In the genomic region with DNA sequence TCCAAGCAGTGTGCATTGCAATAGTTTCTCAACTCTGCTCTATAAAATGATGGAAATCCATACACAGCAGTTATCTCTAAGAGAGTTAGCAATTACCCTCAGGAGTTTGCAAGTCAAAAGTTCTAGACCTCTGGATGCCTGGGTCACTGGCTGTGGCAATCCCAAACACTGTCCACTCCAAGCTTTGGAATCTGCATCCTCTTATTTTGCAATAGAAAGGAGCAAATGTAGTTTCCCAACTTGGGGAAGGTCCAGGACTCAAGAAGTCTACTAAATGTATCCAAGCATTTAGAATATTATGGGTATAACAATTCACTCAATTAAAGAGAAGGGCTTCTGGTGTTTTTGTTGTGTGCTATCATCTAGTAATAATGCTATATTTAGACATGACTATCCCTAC, we compare ENCODE assay signal across 17 cellular contexts.
DNase-seq lines count a peak whose midpoint lies in the region; ATAC-seq and TF ChIP-seq lines count a peak whose summit lies in the region.
"Had no signal": no experiment of that assay in that cellular context is flagged by ENCODE, and none has a peak within 500 bp of the region (broad histone marks: within the 10 kb centered on the region; RNA-seq: fewer than 3 reads in every experiment).

No MANE protein-coding gene starts in this region.

- H3K14ac ChIP-seq in IMR-90 (replicated peaks; ENCODE audit: low read depth, low read length), result no peak overlapping the region

- no peak overlapping the region for H3K23ac ChIP-seq in IMR-90 (ENCODE audit: low read depth, low read length)

- dilution Hi-C loops in IMR-90 (cut with HindIII; ENCODE audit: low sequenced_read_pairs, unreplicated experiment), result no loop called here

- H3K4me2 ChIP-seq in IMR-90 (ENCODE audit: low read depth, low read length), result no peak overlapping the region
- H3K4me2 ChIP-seq: A549, BLaER1 had no signal

- in situ Hi-C loops in IMR-90 (cut with MboI; ENCODE audit: low sequenced_read_pairs), result no loop called here

- no peak overlapping the region for H4K91ac ChIP-seq in IMR-90 (ENCODE audit: insufficient read depth, low read depth, low read length)

- no peak overlapping the region for H2BK5ac ChIP-seq in IMR-90 (ENCODE audit: low read depth, low read length, poor library complexity, severe bottlenecking)

- H3K27me3 ChIP-seq in IMR-90 (ENCODE audit: control insufficient read depth, insufficient read depth, low read length) (no peaks in the 10 kb centered on the region), stomach (no peaks in the 10 kb centered on the region)
- H3K27me3 ChIP-seq: BLaER1 had no signal

- no peaks in the 10 kb centered on the region for H4K20me1 ChIP-seq in IMR-90 (ENCODE audit: insufficient read depth, low read length)
- H4K20me1 ChIP-seq: BLaER1 had no signal

- H2BK20ac ChIP-seq in IMR-90 (ENCODE audit: low read depth, low read length), result no peak overlapping the region

- TF ChIP-seq EP300 in stomach (IDR thresholded peaks at IDR 0.05), result no peak

- TF ChIP-seq CTCF in IMR-90 (conservative IDR thresholded peaks at IDR 0.05; ENCODE audit: low read depth, low read length), result no peak
- no peak for TF ChIP-seq CTCF in stomach (IDR thresholded peaks at IDR 0.05)

- H3K36me3 ChIP-seq in IMR-90 (ENCODE audit: control insufficient read depth, insufficient read depth, low read length), result no peaks in the 10 kb centered on the region
- H3K36me3 ChIP-seq in stomach, result no peaks in the 10 kb centered on the region
- H3K36me3 ChIP-seq: BLaER1 had no signal

- H3K9me1 ChIP-seq in IMR-90 (ENCODE audit: insufficient read depth, low read length), result no peaks in the 10 kb centered on the region

- no peak overlapping the region for H3K18ac ChIP-seq in IMR-90 (ENCODE audit: low read depth, low read length)

- H3K4ac ChIP-seq in IMR-90 (ENCODE audit: low read depth, low read length), result no peak overlapping the region

- TF ChIP-seq POLR2A in IMR-90 (IDR thresholded peaks at IDR 0.05; ENCODE audit: low read depth, low read length) (no peak), stomach (IDR thresholded peaks at IDR 0.05) (no peak)

- intact Hi-C loops in IMR-90 (cut with micrococcal nuclease), result no loop called here
- intact Hi-C loops in sciatic nerve (cut with DNase I), result no loop called here
- intact Hi-C loops in stomach (cut with DNase I; ENCODE audit: low total_unique reads), result no loop called here

- no peaks in the 10 kb centered on the region for H3K79me1 ChIP-seq in IMR-90 (ENCODE audit: low read depth in 1 of 2, low read length in 2 of 2)

- CTCF ChIA-PET in IMR-90 (lab: Yijun Ruan, JAX), result no interaction called here

- H2AK9ac ChIP-seq in IMR-90 (replicated peaks; ENCODE audit: low read depth, low read length, poor library complexity), result no peak overlapping the region

- H3K56ac ChIP-seq in IMR-90 (ENCODE audit: extremely low read depth, insufficient read depth, low read length), result no peak overlapping the region

- no peak overlapping the region for H2AFZ ChIP-seq in IMR-90 (replicated peaks; ENCODE audit: low read length, poor library complexity)

- no peak overlapping the region for H2AK5ac ChIP-seq in IMR-90 (ENCODE audit: low read depth, low read length)

- H4K5ac ChIP-seq in IMR-90 (ENCODE audit: low read depth, low read length), result no peak overlapping the region

- H3K9me3 ChIP-seq in IMR-90 (ENCODE audit: control insufficient read depth, insufficient read depth, low read length) (no peaks in the 10 kb centered on the region), stomach (no peaks in the 10 kb centered on the region)
- H3K9me3 ChIP-seq: A549 had no signal

- BruUV-seq in IMR-90 (replicated peaks; lab: Mats Ljungman, UMichigan), result no TSS peak

- DNase-seq in EH (ENCODE audit: low read depth) (peak; percentile 49), IMR-90 (peak; percentile 8), fibroblast of peridontal ligament (ENCODE audit: extremely low read depth) (peak; percentile 74), sciatic nerve (ENCODE audit: low spot score) (no peak), globus pallidus (ENCODE audit: low spot score) (no peak), stomach (no peak), SKM-1 treated with dmso at 0.1 percent for 144 hours (lab: John Stamatoyannopoulos, UW; ENCODE audit: unreplicated experiment) (no peak)
- DNase-seq: AML-193; CD8-positive, alpha-beta memory T cell; DMS53; KBM-7 had no signal

- H3K9ac ChIP-seq in IMR-90 (ENCODE audit: low read depth, low read length), result no peak overlapping the region
- H3K9ac ChIP-seq: BLaER1 had no signal

- no peaks in the 10 kb centered on the region for H3K4me1 ChIP-seq in IMR-90 (ENCODE audit: control insufficient read depth, insufficient read depth, low read length)
- H3K4me1 ChIP-seq in stomach, result peaks cover 0 to under 1% (median 0%) of the 10 kb centered on the region in 4 donors
- H3K4me1 ChIP-seq: A549 had no signal

- H4K8ac ChIP-seq in IMR-90 (ENCODE audit: low read depth in 2 of 2, low read length in 2 of 2), result no peak overlapping the region

- ATAC-seq in IMR-90 (ENCODE audit: low read depth), result peak; percentile 11; the same call in 1 of the 2 replicates
- peak; percentile 68 for ATAC-seq in sciatic nerve
- ATAC-seq in GM19023 (IDR thresholded peaks at IDR 0.05; ENCODE audit: unreplicated experiment), result no peak
- ATAC-seq: A549, GM12878, HCT116 had no signal

- no peak overlapping the region for H2BK15ac ChIP-seq in IMR-90 (ENCODE audit: low read depth, low read length)

- POLR2A ChIA-PET in IMR-90 (lab: Charles Lee; ENCODE audit: unreplicated experiment), result no interaction called here

- H3K27ac ChIP-seq in IMR-90 (ENCODE audit: insufficient read depth, low read length) (no peak overlapping the region), stomach (no peak overlapping the region)
- H3K27ac ChIP-seq: A549, BLaER1, HL-60 had no signal

- no peak overlapping the region for H2BK120ac ChIP-seq in IMR-90 (ENCODE audit: low read depth, low read length)

- H3K4me3 ChIP-seq in IMR-90 (ENCODE audit: insufficient read depth, low read depth, low read length) (no peak overlapping the region), stomach (no peak overlapping the region)
- H3K4me3 ChIP-seq: A549, BLaER1, GM12878 had no signal

- TF ChIP-seq RAD21 in IMR-90 (IDR thresholded peaks at IDR 0.05; ENCODE audit: low read length), result no peak

TF ChIP-seq in IMR-90, 13 proteins besides CTCF, POLR2A, EP300 and RAD21:
- TF ChIP-seq RFX5 (IDR thresholded peaks at IDR 0.05; ENCODE audit: low read depth, low read length), result no peak
- no peak for TF ChIP-seq RCOR1 (IDR thresholded peaks at IDR 0.05; ENCODE audit: insufficient replicate concordance, low read length)
- TF ChIP-seq CHD1 (IDR thresholded peaks at IDR 0.05; ENCODE audit: low read depth, low read length), result no peak
- TF ChIP-seq SMC3 (IDR thresholded peaks at IDR 0.05; ENCODE audit: low read depth, low read length), result no peak
- TF ChIP-seq MXI1 (IDR thresholded peaks at IDR 0.05; ENCODE audit: borderline replicate concordance, low read depth, low read length), result no peak
- no peak for TF ChIP-seq NFE2L2 (IDR thresholded peaks at IDR 0.05; ENCODE audit: low read depth, low read length)
- no peak for TF ChIP-seq FOS (IDR thresholded peaks at IDR 0.05; ENCODE audit: low read depth, low read length)
- no peak for TF ChIP-seq BHLHE40 (IDR thresholded peaks at IDR 0.05; ENCODE audit: low read depth, low read length)
- TF ChIP-seq CEBPB (IDR thresholded peaks at IDR 0.05; ENCODE audit: low read depth, low read length), result no peak
- no peak for TF ChIP-seq MAFK (IDR thresholded peaks at IDR 0.05; ENCODE audit: low read depth, low read length)
- no peak for TF ChIP-seq MAZ (IDR thresholded peaks at IDR 0.05; ENCODE audit: borderline replicate concordance, low read depth, low read length)
- TF ChIP-seq, protein P1, sequence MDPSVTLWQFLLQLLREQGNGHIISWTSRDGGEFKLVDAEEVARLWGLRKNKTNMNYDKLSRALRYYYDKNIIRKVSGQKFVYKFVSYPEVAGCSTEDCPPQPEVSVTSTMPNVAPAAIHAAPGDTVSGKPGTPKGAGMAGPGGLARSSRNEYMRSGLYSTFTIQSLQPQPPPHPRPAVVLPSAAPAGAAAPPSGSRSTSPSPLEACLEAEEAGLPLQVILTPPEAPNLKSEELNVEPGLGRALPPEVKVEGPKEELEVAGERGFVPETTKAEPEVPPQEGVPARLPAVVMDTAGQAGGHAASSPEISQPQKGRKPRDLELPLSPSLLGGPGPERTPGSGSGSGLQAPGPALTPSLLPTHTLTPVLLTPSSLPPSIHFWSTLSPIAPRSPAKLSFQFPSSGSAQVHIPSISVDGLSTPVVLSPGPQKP (IDR thresholded peaks at IDR 0.05; ENCODE audit: borderline replicate concordance, low read depth, low read length), result no peak

Comparison
In these comparisons a context has a peak if more than half of its experiments do, and no peak if none do; other contexts are left out.
1. DNase-seq: peak in EH (single experiment), IMR-90 (single experiment) and fibroblast of peridontal ligament (single experiment); none in sciatic nerve (single experiment), globus pallidus (single experiment), stomach (single experiment) and SKM-1 treated with dmso at 0.1 percent for 144 hours (single experiment).